In the genomic region with DNA sequence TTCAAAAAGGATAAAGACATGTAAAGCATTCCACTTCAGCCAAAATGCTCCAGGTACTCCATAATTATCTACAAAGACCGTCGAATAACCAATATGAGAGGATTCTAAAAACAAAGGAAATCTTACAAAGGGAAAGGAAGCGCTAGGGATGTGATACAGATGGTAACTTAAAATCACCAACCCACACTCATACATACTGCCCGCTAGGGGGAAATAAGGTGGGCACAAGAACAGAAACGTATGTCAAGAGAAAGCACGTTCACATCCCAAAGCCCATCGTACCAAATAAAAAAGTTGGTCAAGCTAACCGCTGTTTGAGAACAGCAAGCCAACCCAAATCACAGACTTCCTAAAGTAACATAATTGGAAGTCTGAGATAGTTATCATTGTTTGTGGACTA, we compare ENCODE assay signal across 17 cellular contexts.
"Had no signal": no experiment of that assay in that cellular context is flagged by ENCODE, and none has a peak within 500 bp of the region (broad histone marks: within the 10 kb centered on the region; RNA-seq: fewer than 3 reads in every experiment).

No MANE protein-coding gene starts in this region.

- H3K27me3 ChIP-seq: ascending aorta, breast epithelium, gastroesophageal sphincter, heart right ventricle, thyroid gland had no signal

- ATAC-seq: effector memory CD8-positive, alpha-beta T cell; gastroesophageal sphincter; heart right ventricle had no signal

- H3K27me3 Mint-ChIP-seq: activated CD4-positive, alpha-beta T cell treated with anti-CD3 and anti-CD28 coated beads, Interleukin-2, amount 10 ng/mL, durations not matched to agents 7 days and 5 days; dendritic cell treated with granulocyte-macrophage colony-stimulating factor and Interleukin-4, amounts not matched to agents 40 ng/mL and 50 ng/mL, for 4 days; effector memory CD8-positive, alpha-beta T cell; stimulated activated naive B cell treated with anti-CD40 and anti-IgM and Interleukin-4, amounts not matched to agents 10 μg/mL and 1 μg/mL and 100 μg/mL, for 72 hours had no signal

- DNase-seq: activated CD4-positive, alpha-beta T cell treated with anti-CD3 and anti-CD28 coated beads, Interleukin-2, amount 10 ng/mL, durations not matched to agents 7 days and 5 days; activated CD4-positive, CD25-positive, alpha-beta regulatory T cell; activated gamma-delta T cell treated with Interleukin-2 at 50 U/mL for 16 hours; cerebellar nuclear complex; effector memory CD8-positive, alpha-beta T cell; erythroblast; heart right ventricle; posterior cingulate gyrus; stimulated activated CD4-positive, alpha-beta T cell treated with anti-CD3 and anti-CD28 coated beads, Interleukin-2, amount 100 ng/mL, for 48 hours; stimulated activated naive B cell treated with anti-CD40 and anti-IgM and Interleukin-4, amounts not matched to agents 10 μg/mL and 1 μg/mL and 100 μg/mL, for 72 hours; thyroid gland had no signal

- FAIRE-seq: urothelium cell line had no signal

- H3K4me3 Mint-ChIP-seq: activated CD4-positive, alpha-beta T cell treated with anti-CD3 and anti-CD28 coated beads, Interleukin-2, amount 10 ng/mL, durations not matched to agents 7 days and 5 days; dendritic cell treated with granulocyte-macrophage colony-stimulating factor and Interleukin-4, amounts not matched to agents 40 ng/mL and 50 ng/mL, for 4 days; effector memory CD8-positive, alpha-beta T cell; stimulated activated naive B cell treated with anti-CD40 and anti-IgM and Interleukin-4, amounts not matched to agents 10 μg/mL and 1 μg/mL and 100 μg/mL, for 72 hours had no signal

- H3K4me1 ChIP-seq: breast epithelium had no signal

- H3K36me3 ChIP-seq: ascending aorta, breast epithelium, gastroesophageal sphincter, heart right ventricle, thyroid gland had no signal

- H3K27ac Mint-ChIP-seq: activated CD4-positive, alpha-beta T cell treated with anti-CD3 and anti-CD28 coated beads, Interleukin-2, amount 10 ng/mL, durations not matched to agents 7 days and 5 days; dendritic cell treated with granulocyte-macrophage colony-stimulating factor and Interleukin-4, amounts not matched to agents 40 ng/mL and 50 ng/mL, for 4 days; effector memory CD8-positive, alpha-beta T cell; stimulated activated naive B cell treated with anti-CD40 and anti-IgM and Interleukin-4, amounts not matched to agents 10 μg/mL and 1 μg/mL and 100 μg/mL, for 72 hours had no signal

- H3K4me3 ChIP-seq: ascending aorta, breast epithelium, gastroesophageal sphincter, heart right ventricle, lung, thyroid gland had no signal

- H3K9me3 ChIP-seq: thyroid gland had no signal
